ENCODE assay signal across 8 cellular contexts in the genomic region with DNA sequence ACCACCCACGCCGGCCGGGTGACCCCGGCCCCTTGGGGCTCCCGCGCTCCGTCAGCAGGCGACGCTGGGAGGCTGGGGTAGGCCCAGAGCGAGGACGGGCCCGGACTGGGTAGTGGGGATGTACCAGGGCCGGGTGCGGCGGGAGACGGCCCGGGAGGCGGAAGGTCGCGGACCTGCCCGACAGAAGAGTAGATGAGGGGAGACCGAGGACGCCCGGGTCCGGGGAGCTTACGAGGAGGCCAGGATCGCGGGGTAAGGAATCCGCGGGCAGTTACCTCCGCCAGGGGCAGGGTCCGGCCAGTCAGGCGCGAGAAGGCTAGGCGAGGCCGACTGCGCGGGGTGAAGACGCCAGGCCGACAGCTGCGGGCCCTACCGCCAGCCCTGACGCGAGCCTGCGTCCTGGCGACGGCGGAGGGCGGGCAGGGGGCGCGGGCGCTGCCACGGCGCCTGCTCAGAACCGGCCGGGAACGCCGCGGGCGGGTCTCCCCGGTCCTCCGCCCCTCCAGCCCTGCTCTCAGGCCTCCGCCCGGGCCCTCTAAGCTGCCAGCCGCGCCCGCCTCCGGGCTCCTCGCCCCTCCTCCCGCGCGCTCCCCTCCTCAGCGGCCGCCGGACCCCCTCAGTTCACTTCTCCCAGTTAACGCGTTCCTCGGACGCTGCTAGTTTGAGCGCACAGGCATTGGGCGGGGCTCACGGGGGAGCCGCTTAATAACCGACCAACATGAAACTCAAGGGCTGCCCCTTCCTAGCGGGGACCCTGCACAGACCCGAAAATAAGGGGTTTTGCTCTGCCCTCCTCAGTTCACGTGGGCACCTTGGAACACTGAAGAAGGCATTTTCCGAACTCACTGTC. TPM values are rescaled to one million over a fixed set of nuclear protein-coding genes. Genes with fewer than 3 reads are reported as not detected.
DNase-seq lines count a peak whose midpoint lies in the region; ATAC-seq and TF ChIP-seq lines count a peak whose summit lies in the region.

A gene (minus strand): TSS at position 407 of the 850 bp plus-strand sequence. CDS start 1,678 bp downstream, outside the sequence.

- no peaks in the 10 kb centered on the region for H4K20me1 ChIP-seq in OCI-LY1 (ENCODE audit: insufficient read depth, low read length)

- no peaks in the 10 kb centered on the region for H3K9me2 ChIP-seq in OCI-LY1 (ENCODE audit: low read depth, low read length)

- H3K4me1 ChIP-seq in OCI-LY1 (ENCODE audit: insufficient read depth, low read length, severe bottlenecking) (peaks cover 23% of the 10 kb centered on the region), muscle layer of duodenum (ENCODE audit: control insufficient read depth in 1 of 2, insufficient read depth in 2 of 2, low read length in 2 of 2) (peaks cover 0 to 16% of the 10 kb centered on the region in 2 donors)

- peak within 1 kb of the TSS; percentile 74 for H3K27ac Mint-ChIP-seq in activated T-cell treated with anti-CD3 and anti-CD28 coated beads, Interleukin-2, amount 50 U/mL, for 24 hours
- peak within 1 kb of the TSS; percentile 92 for H3K27ac Mint-ChIP-seq in stimulated activated effector memory CD8-positive, alpha-beta T cell treated with anti-CD3 and anti-CD28 coated beads, Interleukin-12 subunit alpha, Interleukin-12 subunit beta, amount 100 ng/mL, for 72 hours

- H3K9me3 Mint-ChIP-seq in activated T-cell treated with anti-CD3 and anti-CD28 coated beads, Interleukin-2, amount 50 U/mL, for 24 hours = peaks cover 1% of the 10 kb centered on the region
- H3K9me3 Mint-ChIP-seq in stimulated activated effector memory CD8-positive, alpha-beta T cell treated with anti-CD3 and anti-CD28 coated beads, Interleukin-12 subunit alpha, Interleukin-12 subunit beta, amount 100 ng/mL, for 72 hours = no peaks in the 10 kb centered on the region

- H3K4me3 ChIP-seq in OCI-LY1 (ENCODE audit: low read depth, low read length, poor library complexity, severe bottlenecking) (peak within 1 kb of the TSS; percentile 74), muscle layer of duodenum (ENCODE audit: low read depth in 1 of 2, low read length in 2 of 2) (peak within 1 kb of the TSS; percentile 77 to 89)

- peak; percentile 75 for ATAC-seq in GM19468 (IDR thresholded peaks at IDR 0.05; ENCODE audit: extremely low read depth, unreplicated experiment)
- ATAC-seq in esophagus mucosa = peak; percentile 88
- peak; percentile 91 for ATAC-seq in stimulated activated effector memory CD8-positive, alpha-beta T cell treated with anti-CD3 and anti-CD28 coated beads, Interleukin-12 subunit alpha, Interleukin-12 subunit beta, amount 100 ng/mL, for 72 hours

- peak; percentile 17; the same call in 1 of the 2 replicates for TF ChIP-seq CTCF in OCI-LY1 (IDR thresholded peaks at IDR 0.05; ENCODE audit: low read length)

- H3K4me2 ChIP-seq in OCI-LY1 (ENCODE audit: low read length) = peak within 1 kb of the TSS; percentile 69

- no peaks in the 10 kb centered on the region for H3K27me3 ChIP-seq in OCI-LY1 (ENCODE audit: insufficient read depth, low read length)
- no peaks in the 10 kb centered on the region for H3K27me3 ChIP-seq in muscle layer of duodenum (ENCODE audit: low read depth, low read length)

- H3K9me3 ChIP-seq in OCI-LY1 (ENCODE audit: low read length) = peaks cover 1% of the 10 kb centered on the region
- peaks cover 0 to 3% of the 10 kb centered on the region in 2 donors for H3K9me3 ChIP-seq in muscle layer of duodenum (ENCODE audit: control insufficient read depth in 1 of 2, low read length in 2 of 2)

- H3K79me2 ChIP-seq in OCI-LY1 (ENCODE audit: insufficient read depth, low read length) = no peaks in the 10 kb centered on the region

- no peaks in the 10 kb centered on the region for H3K27me3 Mint-ChIP-seq in activated T-cell treated with anti-CD3 and anti-CD28 coated beads, Interleukin-2, amount 50 U/mL, for 24 hours

- peaks cover 13% of the 10 kb centered on the region for H3K4me1 Mint-ChIP-seq in activated T-cell treated with anti-CD3 and anti-CD28 coated beads, Interleukin-2, amount 50 U/mL, for 24 hours (ENCODE audit: low read depth)
- peaks cover 6% of the 10 kb centered on the region for H3K4me1 Mint-ChIP-seq in stimulated activated effector memory CD8-positive, alpha-beta T cell treated with anti-CD3 and anti-CD28 coated beads, Interleukin-12 subunit alpha, Interleukin-12 subunit beta, amount 100 ng/mL, for 72 hours

- peak; percentile 81 for DNase-seq in Caki2 (ENCODE audit: low read depth)
- DNase-seq in HPDE6-E6E7 (ENCODE audit: extremely low spot score) = peak; percentile 40
- DNase-seq in activated T-cell treated with anti-CD3 and anti-CD28 coated beads, Interleukin-2, amount 50 U/mL, for 24 hours = peak; percentile 80
- DNase-seq in stimulated activated effector memory CD8-positive, alpha-beta T cell treated with anti-CD3 and anti-CD28 coated beads, Interleukin-12 subunit alpha, Interleukin-12 subunit beta, amount 100 ng/mL, for 72 hours (ENCODE audit: low spot score in 2 of 2) = peak; percentile 57 to 85

- H3K36me3 ChIP-seq in OCI-LY1 (ENCODE audit: insufficient read depth, low read length) = no peaks in the 10 kb centered on the region
- peaks cover 2 to 3% of the 10 kb centered on the region in 2 donors for H3K36me3 ChIP-seq in muscle layer of duodenum (ENCODE audit: control insufficient read depth in 1 of 2, insufficient read depth in 2 of 2, low read length in 2 of 2)

- peak within 1 kb of the TSS; percentile 5 for H2AFZ ChIP-seq in OCI-LY1 (ENCODE audit: low read length)

- H3K36me3 Mint-ChIP-seq in activated T-cell treated with anti-CD3 and anti-CD28 coated beads, Interleukin-2, amount 50 U/mL, for 24 hours (ENCODE audit: low read depth) = no peaks in the 10 kb centered on the region
- peaks cover 5% of the 10 kb centered on the region for H3K36me3 Mint-ChIP-seq in stimulated activated effector memory CD8-positive, alpha-beta T cell treated with anti-CD3 and anti-CD28 coated beads, Interleukin-12 subunit alpha, Interleukin-12 subunit beta, amount 100 ng/mL, for 72 hours

- in situ Hi-C loops in Caki2 (cut with HindIII; ENCODE audit: low pct_unique_long_range_greater_than_20kb, low sequenced_read_pairs) = no loop called here

- peak within 1 kb of the TSS; percentile 78 for H3K4me3 Mint-ChIP-seq in activated T-cell treated with anti-CD3 and anti-CD28 coated beads, Interleukin-2, amount 50 U/mL, for 24 hours
- H3K4me3 Mint-ChIP-seq in stimulated activated effector memory CD8-positive, alpha-beta T cell treated with anti-CD3 and anti-CD28 coated beads, Interleukin-12 subunit alpha, Interleukin-12 subunit beta, amount 100 ng/mL, for 72 hours = peak within 1 kb of the TSS; percentile 85

- no peaks in the 10 kb centered on the region for H3F3A ChIP-seq in OCI-LY1 (ENCODE audit: insufficient read depth, low read length)

- H3K27ac ChIP-seq in OCI-LY1 (ENCODE audit: low read depth, low read length, poor library complexity, severe bottlenecking) (peak within 1 kb of the TSS; percentile 48), muscle layer of duodenum (ENCODE audit: low read length) (peak within 1 kb of the TSS; percentile 29)

- H3K9ac ChIP-seq in OCI-LY1 (ENCODE audit: low read length) = peak within 1 kb of the TSS; percentile 78

RNA-seq across cellular contexts. Expression of the gene that starts here (rescaled TPM):
- total RNA-seq in Caki2 (2014; rRNA removed; shearing (Covaris generic); ENCODE audit: low replicate concordance) = 1.7 and 16.7 TPM in 2 replicates
- 5.7 TPM for total RNA-seq in esophagus mucosa

Comparison
In these comparisons a context has a peak if more than half of its experiments do, and no peak if none do; other contexts are left out.
1. Peak in every context shown above with its lines: DNase-seq, ATAC-seq, H3K4me3 ChIP-seq and H3K27ac ChIP-seq.